7 cellular contexts compared by ENCODE assay signal in the genomic region with DNA sequence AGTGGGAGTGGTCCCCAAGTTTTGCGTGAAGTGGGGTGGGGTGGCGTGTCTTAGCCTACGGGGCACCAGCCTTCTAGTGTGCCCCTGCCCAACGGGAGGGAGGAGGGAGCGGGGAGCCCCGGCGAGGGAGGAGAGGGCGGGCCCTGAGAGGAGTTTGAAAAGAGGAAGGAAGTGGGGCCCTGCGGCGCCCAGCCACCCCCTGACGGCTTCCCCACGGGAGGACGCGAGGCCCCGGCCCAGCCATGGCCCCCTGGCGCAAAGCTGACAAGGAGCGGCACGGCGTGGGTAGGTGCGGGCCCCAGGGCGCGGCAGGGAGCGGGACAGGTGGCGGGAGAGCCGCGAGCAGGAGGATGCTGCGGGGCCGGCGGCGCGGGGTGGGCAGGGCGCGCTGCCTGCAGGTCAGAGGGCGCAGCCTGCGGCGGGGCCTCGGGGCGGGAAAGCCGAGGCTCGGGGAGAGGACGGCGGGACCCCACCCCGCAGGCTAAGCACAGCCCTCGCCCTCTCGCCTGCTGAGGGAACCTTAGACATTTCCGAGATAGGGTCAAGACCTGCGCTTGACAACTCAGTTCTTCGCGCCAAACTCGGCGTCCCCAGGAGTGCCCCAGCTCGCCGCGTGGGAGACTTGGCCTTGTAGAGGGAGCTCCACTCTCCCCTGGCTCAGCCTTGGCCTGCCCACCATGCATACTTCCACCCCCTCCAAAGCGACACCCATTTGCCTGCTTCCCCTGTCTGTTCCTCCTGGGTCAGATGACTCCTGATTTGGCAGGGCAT. TPM values are rescaled to one million over a fixed set of nuclear protein-coding genes. Genes with fewer than 3 reads are reported as not detected.
DNase-seq lines count a peak whose midpoint lies in the region; ATAC-seq and TF ChIP-seq lines count a peak whose summit lies in the region.

Gene DOCK2, plus strand, starts transcription at position 191 of the 771 bp plus-strand sequence. Its CDS starts 52 bp downstream, at position 243.

- TF ChIP-seq CTCF in WI38 (IDR thresholded peaks at IDR 0.05; ENCODE audit: low read depth, low read length): no peak
- TF ChIP-seq CTCF in choroid plexus epithelial cell (conservative IDR thresholded peaks at IDR 0.05; ENCODE audit: low read depth, low read length): no peak
- no peak for TF ChIP-seq CTCF in mesothelial cell of epicardium (IDR thresholded peaks at IDR 0.05; ENCODE audit: unreplicated experiment)

- H3K27me3 Mint-ChIP-seq in mesothelial cell of epicardium (ENCODE audit: low read depth): peaks cover 73% of the 10 kb centered on the region

- no peak within 1 kb of the TSS for H3K27ac Mint-ChIP-seq in mesothelial cell of epicardium

- no peaks in the 10 kb centered on the region for H3K36me3 Mint-ChIP-seq in mesothelial cell of epicardium

- peak; percentile 88 for ATAC-seq in HG03280 (IDR thresholded peaks at IDR 0.05; ENCODE audit: unreplicated experiment)

- H3K4me1 Mint-ChIP-seq in mesothelial cell of epicardium: peaks cover 4% of the 10 kb centered on the region

- H3K4me3 Mint-ChIP-seq in mesothelial cell of epicardium: peak within 1 kb of the TSS; percentile 9

- H3K9me3 Mint-ChIP-seq in mesothelial cell of epicardium: peaks cover 31% of the 10 kb centered on the region

- H3K4me3 ChIP-seq in WI38 (ENCODE audit: low read depth, low read length) (peak within 1 kb of the TSS; percentile 10; the same call in 1 of the 2 replicates), choroid plexus epithelial cell (ENCODE audit: low read depth, low read length) (peak within 1 kb of the TSS; percentile 50)

- peak; percentile 73 for DNase-seq in GM19238 (ENCODE audit: insufficient read length, low spot score)
- no peak for DNase-seq in choroid plexus epithelial cell (ENCODE audit: low read depth)
- DNase-seq in mesothelial cell of epicardium (ENCODE audit: low spot score in 2 of 2, unreplicated experiment in 2 of 2): no peak
- DNase-seq in stimulated activated CD8-positive, alpha-beta memory T cell treated with anti-CD3 and anti-CD28 coated beads, Interleukin-4, amount 100 ng/mL, for 48 hours: peak; percentile 82
- no peak for DNase-seq in SHP77 treated with DMSO at 0.1 percent for 48 hours (lab: John Stamatoyannopoulos, UW)

RNA-seq across cellular contexts. Expression of gene DOCK2, which starts in this region (rescaled TPM):
- 0.16 to 0.25 TPM (median 0.18 TPM) in 3 replicates for total RNA-seq in mesothelial cell of epicardium

Comparison
In these comparisons a context has a peak if more than half of its experiments do, and no peak if none do; other contexts are left out.
1. DNase-seq: peak in GM19238 (single experiment) and stimulated activated CD8-positive, alpha-beta memory T cell treated with anti-CD3 and anti-CD28 coated beads, Interleukin-4, amount 100 ng/mL, for 48 hours (single experiment); none in choroid plexus epithelial cell (single experiment), mesothelial cell of epicardium (0 of 2) and SHP77 treated with DMSO at 0.1 percent for 48 hours (single experiment).